In genomic region chr9:12738296-12738695, GRCh38 we compare ENCODE assay signal across 20 cellular contexts. TPM values are rescaled to one million over a fixed set of nuclear protein-coding genes. Genes with fewer than 3 reads are reported as not detected.
"Had no signal": no experiment of that assay in that cellular context is flagged by ENCODE, and none has a peak within 500 bp of the region (broad histone marks: within the 10 kb centered on the region; RNA-seq: fewer than 3 reads in every experiment).

No MANE protein-coding gene starts in this region.

- H3K4me1 ChIP-seq: gastrocnemius medialis, psoas muscle, right atrium auricular region, sigmoid colon, suprapubic skin, thyroid gland, upper lobe of left lung, uterus had no signal

- H3K27ac ChIP-seq: gastrocnemius medialis, psoas muscle, right atrium auricular region, sigmoid colon, suprapubic skin, thyroid gland, upper lobe of left lung, uterus had no signal

- H3K27me3 ChIP-seq: gastrocnemius medialis, right atrium auricular region, sigmoid colon, suprapubic skin, thyroid gland, upper lobe of left lung, uterus had no signal

- DNase-seq: effector memory CD4-positive, alpha-beta T cell; gastrocnemius medialis; kidney; left cardiac atrium; left ventricle myocardium superior; midbrain; naive B cell; nephron progenitor cell; psoas muscle; sigmoid colon; small intestine; stimulated activated CD4-positive, alpha-beta T cell treated with anti-CD3 and anti-CD28 coated beads, Interleukin-2, amount 100 ng/mL, for 48 hours; stimulated activated naive CD4-positive, alpha-beta T cell treated with Interleukin-2 at 50 U/mL for 16 hours; thyroid gland; upper lobe of left lung; uterus had no signal

- H3K9me3 ChIP-seq: gastrocnemius medialis, psoas muscle, suprapubic skin, thyroid gland, upper lobe of left lung, uterus had no signal

- H3K36me3 ChIP-seq: gastrocnemius medialis, right atrium auricular region, sigmoid colon, suprapubic skin, thyroid gland, upper lobe of left lung, uterus had no signal

- H3K4me3 ChIP-seq: gastrocnemius medialis, lung, psoas muscle, right atrium auricular region, sigmoid colon, suprapubic skin, thyroid gland, upper lobe of left lung, uterus had no signal

- ATAC-seq: esophagus mucosa, gastrocnemius medialis, left cardiac atrium, left ventricle myocardium superior, psoas muscle had no signal

RNA-seq across cellular contexts. Expression of gene TYRP1, which starts 45.1 kb away (rescaled TPM):
- total RNA-seq: esophagus mucosa had no signal
